In the genomic region with DNA sequence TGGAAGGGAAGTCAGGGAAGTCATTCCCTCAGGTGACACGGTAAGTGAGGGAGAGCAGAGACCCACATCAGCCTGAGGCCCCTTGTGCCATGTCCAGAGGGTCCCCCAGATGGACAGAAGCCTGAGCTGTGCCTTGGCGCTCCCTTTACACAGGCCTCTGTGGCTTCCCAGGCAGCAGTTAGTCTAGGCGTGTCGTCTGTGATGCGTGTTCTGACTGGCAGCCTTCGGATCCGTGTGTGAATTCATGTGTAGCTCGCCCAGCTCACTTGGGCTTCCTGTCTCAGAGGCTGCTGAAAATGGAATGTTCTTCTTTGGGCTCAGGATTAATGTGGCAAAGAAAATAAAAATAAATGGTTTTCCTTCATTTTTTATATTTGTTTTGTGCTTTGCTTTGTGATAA, we compare ENCODE assay signal across 27 cellular contexts. TPM values are rescaled to one million over a fixed set of nuclear protein-coding genes. Genes with fewer than 3 reads are reported as not detected.
"Had no signal": no experiment of that assay in that cellular context is flagged by ENCODE, and none has a peak within 500 bp of the region (broad histone marks: within the 10 kb centered on the region; RNA-seq: fewer than 3 reads in every experiment).

No MANE protein-coding gene starts in this region.

- H3K4me3 Mint-ChIP-seq: nephron progenitor cell; stimulated activated memory B cell treated with anti-CD40 and anti-IgM and Interleukin-4, amounts not matched to agents 10 μg/mL and 1 μg/mL and 100 μg/mL, for 72 hours; stimulated activated naive CD8-positive, alpha-beta T cell treated with anti-CD3 and anti-CD28 coated beads, Interleukin-15, Interleukin-2, amounts not matched to agents 100 ng/mL and 50 ng/mL, for 24 hours had no signal

- H3K27me3 Mint-ChIP-seq: stimulated activated naive CD8-positive, alpha-beta T cell treated with anti-CD3 and anti-CD28 coated beads, Interleukin-15, Interleukin-2, amounts not matched to agents 100 ng/mL and 50 ng/mL, for 24 hours had no signal

- H3K27ac Mint-ChIP-seq: nephron progenitor cell; stimulated activated memory B cell treated with anti-CD40 and anti-IgM and Interleukin-4, amounts not matched to agents 10 μg/mL and 1 μg/mL and 100 μg/mL, for 72 hours; stimulated activated naive CD8-positive, alpha-beta T cell treated with anti-CD3 and anti-CD28 coated beads, Interleukin-15, Interleukin-2, amounts not matched to agents 100 ng/mL and 50 ng/mL, for 24 hours had no signal

- H3K27ac ChIP-seq: colonic mucosa, gastrocnemius medialis, heart right ventricle, left ventricle myocardium inferior, neutrophil, spleen, testis, tibial nerve, upper lobe of right lung, vagina had no signal

- ATAC-seq: gastrocnemius medialis; heart right ventricle; left cardiac atrium; sciatic nerve; stimulated activated memory B cell treated with anti-CD40 and anti-IgM and Interleukin-4, amounts not matched to agents 10 μg/mL and 1 μg/mL and 100 μg/mL, for 72 hours; upper lobe of right lung had no signal

- H3K27me3 ChIP-seq: testis, tibial nerve, vagina had no signal

- H3K9me3 Mint-ChIP-seq: naive B cell; nephron progenitor cell; stimulated activated memory B cell treated with anti-CD40 and anti-IgM and Interleukin-4, amounts not matched to agents 10 μg/mL and 1 μg/mL and 100 μg/mL, for 72 hours; stimulated activated naive CD8-positive, alpha-beta T cell treated with anti-CD3 and anti-CD28 coated beads, Interleukin-15, Interleukin-2, amounts not matched to agents 100 ng/mL and 50 ng/mL, for 24 hours had no signal

- H3K4me3 ChIP-seq: colonic mucosa, gastrocnemius medialis, heart right ventricle, left ventricle myocardium inferior, lung, spleen, testis, tibial nerve, upper lobe of right lung, vagina had no signal

- H3K4me1 ChIP-seq: colonic mucosa had no signal

- H3K36me3 ChIP-seq: colonic mucosa had no signal

- H3K9me3 ChIP-seq: colonic mucosa, gastrocnemius medialis, heart right ventricle, left ventricle myocardium inferior, neutrophil, spleen, testis, tibial nerve, upper lobe of right lung, vagina had no signal

- DNase-seq: colonic mucosa; dermis blood vessel endothelial cell; gastrocnemius medialis; heart right ventricle; hypothalamus; left cardiac atrium; left ventricle myocardium inferior; mesendoderm; naive B cell; nephron progenitor cell; posterior cingulate gyrus; spleen; stimulated activated CD4-positive, alpha-beta T cell treated with anti-CD3 and anti-CD28 coated beads, Interleukin-15, amount 100 ng/mL, for 24 hours; stimulated activated CD4-positive, alpha-beta T cell treated with anti-CD3 and anti-CD28 coated beads, Interleukin-1b, Interleukin-23, amount 100 ng/mL, for 48 hours; stimulated activated CD4-positive, alpha-beta T cell treated with anti-CD3 and anti-CD28 coated beads, Interleukin-4, amount 100 ng/mL, for 24 hours; testis; upper lobe of right lung had no signal

RNA-seq across cellular contexts. Expression of a gene that starts 58.9 kb away (rescaled TPM):
- total RNA-seq: dermis blood vessel endothelial cell, fibroblast of lung, osteocyte, pulmonary artery endothelial cell had no signal
